9 cellular contexts compared by ENCODE assay signal in the genomic region with DNA sequence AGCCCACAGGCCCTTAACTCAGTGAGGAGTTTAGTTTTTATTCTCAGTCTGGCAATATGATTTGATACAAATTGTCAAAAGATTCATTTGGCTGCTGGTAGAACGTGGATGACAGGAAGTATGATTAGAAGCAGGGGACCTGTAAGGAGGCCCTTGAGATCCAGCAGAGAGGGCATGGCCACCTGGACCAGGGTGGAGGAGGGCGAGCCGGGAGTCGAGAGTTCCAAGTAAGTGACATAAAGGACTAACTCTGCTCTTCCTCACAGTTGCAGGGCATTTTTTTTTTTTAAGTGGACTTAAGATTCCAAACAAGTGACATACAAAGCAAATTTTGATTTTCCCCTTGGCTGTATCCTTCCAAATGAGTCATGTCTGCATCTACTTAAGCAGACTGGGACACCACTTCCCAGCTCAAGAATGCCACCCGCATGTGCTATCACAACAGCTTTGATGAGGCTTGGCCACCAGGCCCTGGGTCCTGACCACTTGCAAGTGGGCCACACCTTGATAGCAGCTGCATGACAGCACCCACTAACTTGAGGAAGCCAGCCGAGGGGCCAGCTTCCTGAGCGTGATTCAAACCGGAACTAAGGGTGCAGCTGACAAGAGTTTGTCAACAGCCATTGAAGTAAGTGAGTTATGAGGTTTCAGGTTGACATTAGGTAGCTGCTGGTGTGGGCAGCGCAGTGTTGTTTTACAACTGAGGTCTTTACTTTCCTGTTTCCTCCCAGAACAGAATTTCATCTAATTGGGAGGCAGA. TPM values are rescaled to one million over a fixed set of nuclear protein-coding genes. Genes with fewer than 3 reads are reported as not detected.
DNase-seq lines count a peak whose midpoint lies in the region; ATAC-seq and TF ChIP-seq lines count a peak whose summit lies in the region.
"Had no signal": no experiment of that assay in that cellular context is flagged by ENCODE, and none has a peak within 500 bp of the region (broad histone marks: within the 10 kb centered on the region; RNA-seq: fewer than 3 reads in every experiment).

No MANE protein-coding gene starts in this region.

- no peak overlapping the region for H3K4me3 Mint-ChIP-seq in naive thymus-derived CD8-positive, alpha-beta T cell
- H3K4me3 Mint-ChIP-seq in WTC11: no peak overlapping the region

- H3K27me3 ChIP-seq in adipocyte (replicated peaks; ENCODE audit: control insufficient read depth, insufficient read depth, low read length): no peaks in the 10 kb centered on the region
- H3K27me3 ChIP-seq in testis: no peaks in the 10 kb centered on the region
- H3K27me3 ChIP-seq: cardiac muscle cell had no signal

- H3K36me3 Mint-ChIP-seq in naive thymus-derived CD8-positive, alpha-beta T cell: no peaks in the 10 kb centered on the region
- H3K36me3 Mint-ChIP-seq in WTC11: no peaks in the 10 kb centered on the region

- 74 to 78% methylated on average over 9 of the region's 9 CpGs for WGBS in testis, 2 donors

- peak overlapping the region in 1 of 2 donors; percentile 76 for H3K27ac ChIP-seq in testis
- H3K27ac ChIP-seq: cardiac muscle cell had no signal

- CTCF ChIA-PET in WTC11 (lab: Charles Lee): no interaction called here

- H3K9ac ChIP-seq in adipocyte (ENCODE audit: low read length): peak overlapping the region; percentile 1

- POLR2A ChIA-PET in naive thymus-derived CD8-positive, alpha-beta T cell (lab: Charles Lee): interaction anchor here (1.3 to 1.5 kb wide), 2 partner anchors 13 to 54 kb away, joined by 3 to 4 read pairs; no protein-coding TSS in a partner anchor
- POLR2A ChIA-PET in WTC11 (lab: Charles Lee): no interaction called here

- TF ChIP-seq CTCF in WTC11 (IDR thresholded peaks at IDR 0.05): no peak
- TF ChIP-seq CTCF in testis (IDR thresholded peaks at IDR 0.05): no peak

- peaks cover 28% of the 10 kb centered on the region for H3K4me1 ChIP-seq in adipocyte (ENCODE audit: control insufficient read depth, insufficient read depth, low read length)
- peaks cover 26% of the 10 kb centered on the region for H3K4me1 ChIP-seq in testis

- ATAC-seq in GM18868 (IDR thresholded peaks at IDR 0.05; ENCODE audit: unreplicated experiment) (peak; percentile 95), HG02970 (IDR thresholded peaks at IDR 0.05; ENCODE audit: low FRiP score, unreplicated experiment) (peak; percentile 79), WTC11 (no peak)
- ATAC-seq in naive thymus-derived CD8-positive, alpha-beta T cell: peak; percentile 76 to 79

- intact Hi-C loops in testis (cut with DNase I; ENCODE audit: low total_unique reads): no loop called here

- TF ChIP-seq POLR2A in testis (IDR thresholded peaks at IDR 0.05): no peak

- H3K36me3 ChIP-seq in adipocyte (ENCODE audit: control insufficient read depth, insufficient read depth, low read length, severe bottlenecking): no peaks in the 10 kb centered on the region
- H3K36me3 ChIP-seq in testis (ENCODE audit: low read depth, missing control alignments): no peaks in the 10 kb centered on the region
- H3K36me3 ChIP-seq: cardiac muscle cell had no signal

- H3K9me3 Mint-ChIP-seq in naive thymus-derived CD8-positive, alpha-beta T cell: no peaks in the 10 kb centered on the region
- H3K9me3 Mint-ChIP-seq in WTC11: no peaks in the 10 kb centered on the region

- H3K4me3 ChIP-seq in adipocyte (ENCODE audit: low read length) (no peak overlapping the region), testis (no peak overlapping the region)
- H3K4me3 ChIP-seq: cardiac muscle cell had no signal

- H3K4me1 Mint-ChIP-seq in naive thymus-derived CD8-positive, alpha-beta T cell: peaks cover 0 to 21% (median 12%) of the 10 kb centered on the region in 4 donors
- H3K4me1 Mint-ChIP-seq in WTC11: peaks cover 31% of the 10 kb centered on the region

- no peak overlapping the region for H3K27ac Mint-ChIP-seq in naive thymus-derived CD8-positive, alpha-beta T cell
- no peak overlapping the region for H3K27ac Mint-ChIP-seq in WTC11

- DNase-seq in SW480 (ENCODE audit: low spot score) (peak; percentile 98), adipocyte (ENCODE audit: low read depth) (peak; percentile 72), WTC11 (ENCODE audit: low spot score) (no peak), iPS-NIHi11 (ENCODE audit: low spot score) (no peak), testis (no peak)
- DNase-seq in naive thymus-derived CD8-positive, alpha-beta T cell: peak; percentile 10 to 75 (median 64)

- H3K27me3 Mint-ChIP-seq in naive thymus-derived CD8-positive, alpha-beta T cell: no peaks in the 10 kb centered on the region
- no peaks in the 10 kb centered on the region for H3K27me3 Mint-ChIP-seq in WTC11 (ENCODE audit: low read depth)

- no peaks in the 10 kb centered on the region for H3K9me3 ChIP-seq in adipocyte (ENCODE audit: control insufficient read depth, low read length)
- no peaks in the 10 kb centered on the region for H3K9me3 ChIP-seq in testis

TF ChIP-seq in WTC11, 78 proteins besides CTCF, POLR2A, EP300 and RAD21:
- TF ChIP-seq FOXP4 (CRISPR knock-in tag; IDR thresholded peaks at IDR 0.05) (no peak), NR2C2 (CRISPR knock-in tag; IDR thresholded peaks at IDR 0.05) (no peak)

RNA-seq across cellular contexts. Expression of gene EPHA4, which starts 54.6 kb away (rescaled TPM):
- total RNA-seq in naive thymus-derived CD8-positive, alpha-beta T cell: 1 to 10 TPM; 8.2 to 9.7 TPM
- 1 to 10 TPM in 1 of 3 donors, under 1 TPM in 2; 0.41 to 4.5 (median 0.46) TPM for polyA plus RNA-seq in naive thymus-derived CD8-positive, alpha-beta T cell
- total RNA-seq in WTC11 (2021): 6.7 to 11.0 TPM (median 6.8 TPM) in 3 replicates
- total RNA-seq in testis: 100 to 1,000 TPM; 134 to 139 TPM
- 47.4 TPM for polyA plus RNA-seq in testis (ENCODE audit: insufficient read depth, low read depth, low replicate concordance)

Comparison
In these comparisons a context has a peak if more than half of its experiments do, and no peak if none do; other contexts are left out.
1. DNase-seq: peak in SW480 (single experiment), adipocyte (single experiment) and naive thymus-derived CD8-positive, alpha-beta T cell (10 of 10); none in WTC11 (single experiment), iPS-NIHi11 (single experiment) and testis (single experiment).
2. RNA of gene EPHA4, which starts 54.6 kb away (total RNA-seq): 134 to 139 TPM in testis; 6.7 to 11.0 TPM in WTC11 and 8.2 to 9.7 TPM in naive thymus-derived CD8-positive, alpha-beta T cell; every median in the first group is over 10 times any median in the second.